1 cellular context compared by ENCODE assay signal in the genomic region with DNA sequence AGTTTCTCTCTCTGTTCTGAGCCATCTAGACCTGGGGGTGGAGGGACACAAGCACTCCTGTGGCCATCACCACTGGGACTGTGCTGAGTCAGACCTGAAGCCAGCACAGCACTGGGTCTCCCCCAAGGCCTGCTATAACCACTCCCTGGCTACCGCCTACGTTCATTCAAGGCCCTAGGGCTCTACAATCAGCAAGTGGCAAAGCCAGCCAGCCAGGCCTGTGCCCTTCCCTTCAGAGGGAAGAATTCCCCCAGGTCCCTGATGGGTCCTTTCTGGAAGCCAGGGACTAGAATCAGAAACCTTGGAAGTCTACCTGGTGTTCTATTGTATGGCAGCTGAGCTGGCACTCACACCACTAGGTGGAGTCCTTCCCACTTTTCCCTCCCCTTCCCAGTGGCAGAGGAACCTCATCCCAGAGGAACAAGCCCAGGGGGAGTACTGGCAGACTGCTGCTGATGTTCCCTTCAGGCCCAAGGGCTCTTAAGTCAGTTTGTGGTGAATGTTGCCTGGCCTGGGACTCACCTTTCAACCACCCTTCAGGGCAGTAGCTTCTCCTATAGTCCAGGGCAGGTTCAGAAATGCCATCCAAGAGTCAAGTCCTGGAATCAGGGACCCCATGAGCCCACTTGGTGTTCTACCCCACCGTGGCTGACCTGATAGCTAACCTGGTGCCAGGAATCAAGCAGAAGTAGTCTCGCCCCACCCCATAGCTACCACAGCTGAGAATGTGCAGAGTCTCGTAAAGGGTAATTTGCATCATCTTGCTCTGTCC.
TF ChIP-seq lines count a peak whose summit lies in the region.

No MANE protein-coding gene starts in this region.

TF ChIP-seq in HEK293, 187 proteins besides CTCF, POLR2A, EP300 and RAD21 (continued from another document):
- no peak for TF ChIP-seq ZNF530 (tag by site-specific recombination; IDR thresholded peaks at IDR 0.05; ENCODE audit: low read depth)
- TF ChIP-seq WT1 (tag by site-specific recombination; IDR thresholded peaks at IDR 0.05): no peak
- no peak for TF ChIP-seq ZNF843 (tag by site-specific recombination; IDR thresholded peaks at IDR 0.05)
